ENCODE assay signal across 27 cellular contexts in the genomic region with DNA sequence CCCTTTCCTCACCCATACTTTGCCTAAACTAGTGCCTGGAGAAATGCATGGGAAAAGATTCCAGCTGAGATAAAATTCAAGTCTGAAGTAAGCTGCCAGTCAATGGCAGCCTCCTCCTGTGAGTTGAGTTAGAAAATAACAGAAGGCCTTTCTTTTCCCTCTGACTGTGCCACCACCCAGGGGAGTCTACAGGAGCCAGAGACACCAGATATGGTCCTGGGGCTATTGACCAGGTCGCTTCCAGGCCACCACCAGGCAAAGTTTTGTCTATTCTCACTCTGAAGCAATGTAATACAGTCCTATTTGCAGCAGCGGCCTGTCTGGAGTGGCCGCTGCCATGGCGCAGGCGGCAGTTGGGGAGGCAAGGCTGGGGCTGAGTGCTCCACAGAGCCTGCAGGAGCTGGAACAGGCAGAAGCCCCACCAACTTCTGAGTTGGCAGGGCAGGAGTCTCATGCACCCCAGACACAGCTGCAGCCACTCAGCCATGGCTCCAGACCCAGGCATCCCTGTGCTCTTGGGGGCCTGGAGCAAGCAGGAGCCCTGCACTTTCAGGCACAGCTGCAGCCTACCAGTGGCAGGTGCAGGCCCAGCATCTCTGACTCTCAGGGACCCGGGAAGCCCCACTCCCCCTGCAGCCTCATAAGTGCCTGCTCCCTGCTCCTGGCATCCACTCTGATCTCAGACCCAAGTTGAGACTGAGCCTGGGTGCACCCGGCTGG.
"Had no signal": no experiment of that assay in that cellular context is flagged by ENCODE, and none has a peak within 500 bp of the region (broad histone marks: within the 10 kb centered on the region; RNA-seq: fewer than 3 reads in every experiment).

No MANE protein-coding gene starts in this region.

- H3K4me3 ChIP-seq: SK-N-MC had no signal

- H3K36me3 Mint-ChIP-seq: activated CD4-positive, alpha-beta memory T cell treated with anti-CD3 and anti-CD28 coated beads for 36 hours; activated naive CD8-positive, alpha-beta T cell; T-cell had no signal

- H3K4me3 Mint-ChIP-seq: activated B cell treated with CpG ODN at 0.5 μM for 24 hours; activated CD4-positive, alpha-beta memory T cell treated with anti-CD3 and anti-CD28 coated beads for 36 hours; activated CD4-positive, alpha-beta T cell treated with anti-CD3 and anti-CD28 coated beads, Interleukin-2, amount 10 ng/mL, durations not matched to agents 7 days and 5 days; activated naive CD4-positive, alpha-beta T cell treated with anti-CD3 and anti-CD28 coated beads for 36 hours; activated naive CD8-positive, alpha-beta T cell; activated T-helper 17 cell treated with anti-CD3 and anti-CD28 coated beads, Interleukin-2, amount 50 U/mL, for 72 hours; T-cell had no signal

- H3K27ac Mint-ChIP-seq: activated B cell treated with CpG ODN at 0.5 μM for 24 hours; activated CD4-positive, alpha-beta memory T cell treated with anti-CD3 and anti-CD28 coated beads for 36 hours; activated CD4-positive, alpha-beta T cell treated with anti-CD3 and anti-CD28 coated beads, Interleukin-2, amount 10 ng/mL, durations not matched to agents 7 days and 5 days; activated naive CD4-positive, alpha-beta T cell treated with anti-CD3 and anti-CD28 coated beads for 36 hours; activated naive CD8-positive, alpha-beta T cell; activated T-helper 17 cell treated with anti-CD3 and anti-CD28 coated beads, Interleukin-2, amount 50 U/mL, for 72 hours; T-cell had no signal

- H3K4me1 Mint-ChIP-seq: activated T-helper 17 cell treated with anti-CD3 and anti-CD28 coated beads, Interleukin-2, amount 50 U/mL, for 72 hours had no signal

- ATAC-seq: activated T-helper 17 cell treated with anti-CD3 and anti-CD28 coated beads, Interleukin-2, amount 50 U/mL, for 72 hours; Panc1; Right ventricle myocardium inferior; T-cell had no signal

- H3K27ac ChIP-seq: brain microvascular endothelial cell, SK-N-MC had no signal

- DNase-seq: activated B cell treated with CpG ODN at 0.5 μM for 24 hours; activated CD4-positive, alpha-beta memory T cell treated with anti-CD3 and anti-CD28 coated beads for 36 hours; activated CD4-positive, alpha-beta T cell treated with anti-CD3 and anti-CD28 coated beads, Interleukin-2, amount 10 ng/mL, durations not matched to agents 7 days and 5 days; activated gamma-delta T cell; activated naive CD4-positive, alpha-beta T cell treated with anti-CD3 and anti-CD28 coated beads for 36 hours; activated T-cell treated with anti-CD3 and anti-CD28 coated beads for 4 hours; activated T-cell treated with anti-CD3 and anti-CD28 coated beads, Interleukin-2, amount 50 U/mL, for 48 hours; amygdala; brain microvascular endothelial cell; MM.1S; NCI-H1105; NCI-H1436; NCI-H187; NCI-H2081; NCI-H510A treated with DMSO at 0.1 percent for 48 hours; NCI-H69; NK-92 treated with Interleukin-12 subunit alpha and Interleukin-12 subunit beta, amount 100 ng/mL, for 24 hours; OCI-M1; RPMI8226; T-cell; T-helper 2 cell; T1000 had no signal

- H3K36me3 ChIP-seq: brain microvascular endothelial cell had no signal

- H3K27me3 Mint-ChIP-seq: activated B cell treated with CpG ODN at 0.5 μM for 24 hours; activated CD4-positive, alpha-beta T cell treated with anti-CD3 and anti-CD28 coated beads, Interleukin-2, amount 10 ng/mL, durations not matched to agents 7 days and 5 days; T-cell had no signal

- H3K27me3 ChIP-seq: brain microvascular endothelial cell had no signal
